19 cellular contexts compared by ENCODE assay signal in genomic region chr21:31348188-31348587, GRCh38.
"Had no signal": no experiment of that assay in that cellular context is flagged by ENCODE, and none has a peak within 500 bp of the region (broad histone marks: within the 10 kb centered on the region; RNA-seq: fewer than 3 reads in every experiment).

No MANE protein-coding gene starts in this region.

- H3K9ac ChIP-seq: neural progenitor cell had no signal

- H3K27me3 ChIP-seq: body of pancreas, colonic mucosa, thyroid gland, uterus had no signal

- H3K27me3 Mint-ChIP-seq: activated CD8-positive, alpha-beta T cell treated with anti-CD3 and anti-CD28 coated beads for 36 hours; activated T-cell treated with anti-CD3 and anti-CD28 coated beads, Interleukin-2, amount 50 U/mL, for 24 hours had no signal

- H3K36me3 Mint-ChIP-seq: naive B cell had no signal

- DNase-seq: activated CD4-positive, alpha-beta T cell treated with anti-CD3 and anti-CD28 coated beads, Interleukin-2, amount 10 ng/mL, durations not matched to agents 24 days and 14 days; activated CD8-positive, alpha-beta T cell treated with anti-CD3 and anti-CD28 coated beads for 36 hours; activated naive CD4-positive, alpha-beta T cell treated with Interleukin-2 at 50 U/mL for 16 hours; activated T-cell treated with anti-CD3 and anti-CD28 coated beads, Interleukin-2, amount 50 U/mL, for 24 hours; body of pancreas; colonic mucosa; erythroblast; glutamatergic neuron; kidney; left lung; mammary epithelial cell; naive B cell; stimulated activated CD4-positive, alpha-beta T cell treated with anti-CD3 and anti-CD28 coated beads, Interleukin-2, amount 100 ng/mL, for 24 hours; stimulated activated naive CD4-positive, alpha-beta T cell treated with Interleukin-2 at 50 U/mL for 16 hours; thyroid gland; uterus had no signal

- H3K9me3 ChIP-seq: body of pancreas, colonic mucosa, left lung, thyroid gland, uterus had no signal

- H3K4me1 ChIP-seq: colonic mucosa, thyroid gland, uterus had no signal

- H3K36me3 ChIP-seq: colonic mucosa, left lung, neural progenitor cell, thyroid gland, uterus had no signal

- H3K4me3 ChIP-seq: body of pancreas, colonic mucosa, left lung, neural progenitor cell, thyroid gland, uterus had no signal

- ATAC-seq: activated CD8-positive, alpha-beta T cell treated with anti-CD3 and anti-CD28 coated beads for 36 hours; body of pancreas had no signal

- H3K27ac ChIP-seq: body of pancreas, colonic mucosa, left lung, neural progenitor cell, thyroid gland, uterus had no signal

- H3K27ac Mint-ChIP-seq: activated CD4-positive, alpha-beta T cell treated with anti-CD3 and anti-CD28 coated beads, Interleukin-2, amount 10 ng/mL, durations not matched to agents 24 days and 14 days; activated CD8-positive, alpha-beta T cell treated with anti-CD3 and anti-CD28 coated beads for 36 hours; activated T-cell treated with anti-CD3 and anti-CD28 coated beads, Interleukin-2, amount 50 U/mL, for 24 hours; activated T-helper 2 cell treated with anti-CD3 and anti-CD28 coated beads, Interferon-gamma antibody, Interleukin-2, Interleukin-4, amounts not matched to agents 10 μg/mL and 5 μg/mL and 100 μg/mL, durations not matched to agents 14 hours and 24 hours and 36 hours; naive B cell; neural progenitor cell; progenitor cell of endocrine pancreas had no signal

- H3K4me3 Mint-ChIP-seq: activated CD4-positive, alpha-beta T cell treated with anti-CD3 and anti-CD28 coated beads, Interleukin-2, amount 10 ng/mL, durations not matched to agents 24 days and 14 days; activated CD8-positive, alpha-beta T cell treated with anti-CD3 and anti-CD28 coated beads for 36 hours; activated T-cell treated with anti-CD3 and anti-CD28 coated beads, Interleukin-2, amount 50 U/mL, for 24 hours; naive B cell; neural progenitor cell had no signal
